Comparison of ENCODE assay signal across 27 cellular contexts in genomic region chr5:39052141-39052540, GRCh38.
"Had no signal": no experiment of that assay in that cellular context is flagged by ENCODE, and none has a peak within 500 bp of the region (broad histone marks: within the 10 kb centered on the region; RNA-seq: fewer than 3 reads in every experiment).

No MANE protein-coding gene starts in this region.

- DNase-seq: dermis blood vessel endothelial cell; dorsolateral prefrontal cortex; effector CD8-positive, alpha-beta T cell; effector memory CD8-positive, alpha-beta T cell; endodermal cell; erythroblast; esophagus squamous epithelium; foreskin fibroblast; foreskin melanocyte; gastrocnemius medialis; glutamatergic neuron; head of caudate nucleus; heart right ventricle; hippocampal formation; left cardiac atrium; left ventricle myocardium superior; lower lobe of right lung; mesenchymal stem cell; mucosa of descending colon; naive B cell had no signal

- H3K4me3 ChIP-seq: coronary artery, dorsolateral prefrontal cortex, esophagus squamous epithelium, gastrocnemius medialis, heart right ventricle, lower lobe of right lung, mucosa of descending colon had no signal

- H3K27ac ChIP-seq: coronary artery, dorsolateral prefrontal cortex, epithelial cell of prostate, esophagus squamous epithelium, gastrocnemius medialis, heart right ventricle, lower lobe of right lung had no signal

- FAIRE-seq: colon, endometrium, islet of Langerhans, keratinocyte had no signal

- H3K36me3 ChIP-seq: gastrocnemius medialis, lower lobe of right lung had no signal

- H3K9me3 ChIP-seq: esophagus squamous epithelium, gastrocnemius medialis, heart right ventricle, lower lobe of right lung, mucosa of descending colon had no signal

- ATAC-seq: effector memory CD8-positive, alpha-beta T cell; esophagus mucosa; gastrocnemius medialis; heart right ventricle; left cardiac atrium; left ventricle myocardium superior; lower lobe of right lung; mucosa of descending colon had no signal

- H3K27me3 ChIP-seq: dorsolateral prefrontal cortex, esophagus squamous epithelium, gastrocnemius medialis, heart right ventricle had no signal
